In genomic region chr1:241612533-241613505, GRCh38 we compare ENCODE assay signal across 10 cellular contexts. TPM values are rescaled to one million over a fixed set of nuclear protein-coding genes. Genes with fewer than 3 reads are reported as not detected.
DNase-seq lines count a peak whose midpoint lies in the region; ATAC-seq and TF ChIP-seq lines count a peak whose summit lies in the region.
"Had no signal": no experiment of that assay in that cellular context is flagged by ENCODE, and none has a peak within 500 bp of the region (broad histone marks: within the 10 kb centered on the region; RNA-seq: fewer than 3 reads in every experiment).

No MANE protein-coding gene starts in this region.

- H3K4me3 Mint-ChIP-seq in naive B cell: no peak overlapping the region

- H3K4me1 Mint-ChIP-seq in naive B cell: peaks cover 10 to 34% (median 23%) of the 10 kb centered on the region in 3 donors

- H3K4me1 ChIP-seq in BLaER1 treated with 17β-estradiol and CSF1 and Interleukin-3, amounts not matched to agents 10 nM and 100 nM: peaks cover 0 to 40% (median 21%) of the 10 kb centered on the region in 10 experiments; a peak in 16 of 20 replicates
- peaks cover 86% of the 10 kb centered on the region for H3K4me1 ChIP-seq in PC-3 (ENCODE audit: insufficient read depth, low read length)

- no peaks in the 10 kb centered on the region for H3K9me3 Mint-ChIP-seq in naive B cell

- TF ChIP-seq CTCF in PC-3 (conservative IDR thresholded peaks at IDR 0.05; ENCODE audit: low read depth, low read length): no peak
- TF ChIP-seq CTCF in cardiac fibroblast (IDR thresholded peaks at IDR 0.05; ENCODE audit: low read depth, low read length): no peak

- BruUV-seq in PC-3 (replicated peaks; lab: Mats Ljungman, UMichigan): TSS peak; percentile 73

- no peaks in the 10 kb centered on the region for H3K27me3 Mint-ChIP-seq in naive B cell

- peak overlapping the region in 4 of 6 donors; percentile 11 to 73 (median 14) for H3K27ac Mint-ChIP-seq in naive B cell

- H3K9ac ChIP-seq in BLaER1 treated with 17β-estradiol and CSF1 and Interleukin-3, amounts not matched to agents 10 nM and 100 nM: no peak overlapping the region
- H3K9ac ChIP-seq in PC-3 (ENCODE audit: low read length): peak overlapping the region; percentile 60

- peak; percentile 9 for ATAC-seq in PC-3
- ATAC-seq in naive B cell (ENCODE audit: low read depth in 2 of 2): no peak
- no peak for ATAC-seq in GM21423 (IDR thresholded peaks at IDR 0.05; ENCODE audit: unreplicated experiment)
- ATAC-seq in HG02798 (IDR thresholded peaks at IDR 0.05; ENCODE audit: poor library complexity, unreplicated experiment): no peak

- H3F3A ChIP-seq in PC-3 (ENCODE audit: low read length, unreplicated experiment): peaks cover 6% of the 10 kb centered on the region

- peaks cover 0 to 21% (median 0%) of the 10 kb centered on the region in 11 experiments; a peak in 7 of 22 replicates for H3K36me3 ChIP-seq in BLaER1 treated with 17β-estradiol and CSF1 and Interleukin-3, amounts not matched to agents 10 nM and 100 nM
- no peaks in the 10 kb centered on the region for H3K36me3 ChIP-seq in PC-3 (ENCODE audit: low read depth, low read length)

- H3K4me3 ChIP-seq in BLaER1 treated with 17β-estradiol and CSF1 and Interleukin-3, amounts not matched to agents 10 nM and 100 nM: no peak overlapping the region
- 0 out of 2 replicates have a peak overlapping the region, but pooled peaks have one; percentile 2 for H3K4me3 ChIP-seq in PC-3 (ENCODE audit: low read length)
- H3K4me3 ChIP-seq in cardiac fibroblast (replicated peaks in 1 of 2; ENCODE audit: low read depth in 2 of 2, low read length in 2 of 2): no peak overlapping the region

- H3K4me2 ChIP-seq in BLaER1 treated with 17β-estradiol and CSF1 and Interleukin-3, amounts not matched to agents 10 nM and 100 nM: peak overlapping the region in 9 of 11 experiments; percentile 14 to 67 (median 51); a peak in 17 of 22 replicates
- H3K4me2 ChIP-seq in PC-3 (ENCODE audit: low read length): peak overlapping the region; percentile 58

- DNase-seq in PC-3 (peak; percentile 94), cardiac fibroblast (ENCODE audit: low read depth in 2 of 2) (peak; percentile 86 to 95), naive B cell (no peak), NCI-H524 treated with DMSO at 0.1 percent for 48 hours (lab: John Stamatoyannopoulos, UW) (no peak), SHP77 treated with DMSO at 0.1 percent for 48 hours (lab: John Stamatoyannopoulos, UW) (no peak)
- DNase-seq: activated naive CD4-positive, alpha-beta T cell; NCI-H187 treated with DMSO at 0.1 percent for 48 hours had no signal

- peaks cover 0 to 11% (median 0%) of the 10 kb centered on the region in 11 experiments; a peak in 1 of 22 replicates for H4K20me1 ChIP-seq in BLaER1 treated with 17β-estradiol and CSF1 and Interleukin-3, amounts not matched to agents 10 nM and 100 nM
- H4K20me1 ChIP-seq in PC-3 (ENCODE audit: low read length): no peaks in the 10 kb centered on the region

- peak overlapping the region; percentile 10 for H2AFZ ChIP-seq in PC-3 (ENCODE audit: low read length)

- no peaks in the 10 kb centered on the region for H3K9me3 ChIP-seq in BLaER1 treated with 17β-estradiol and CSF1 and Interleukin-3, amounts not matched to agents 10 nM and 100 nM (replicated peaks in 1 of 11)
- H3K9me3 ChIP-seq in PC-3 (ENCODE audit: low read length): no peaks in the 10 kb centered on the region

- H3K79me2 ChIP-seq in PC-3 (ENCODE audit: low read length): no peaks in the 10 kb centered on the region

- H3K27ac ChIP-seq in BLaER1 treated with 17β-estradiol and CSF1 and Interleukin-3, amounts not matched to agents 10 nM and 100 nM: peak overlapping the region in 6 of 11 experiments; percentile 10 to 55 (median 38); a peak in 8 of 22 replicates
- H3K27ac ChIP-seq in PC-3 (ENCODE audit: low read length): peak overlapping the region; percentile 85

- H3K9me2 ChIP-seq in PC-3 (replicated peaks; ENCODE audit: low read length): no peaks in the 10 kb centered on the region

- intact Hi-C loops in PC-3 (cut with micrococcal nuclease): loop anchor here (1.0 to 5.0 kb wide), 2 partner anchors 26 to 374 kb away; no protein-coding TSS in a partner anchor

- no peaks in the 10 kb centered on the region for H3K36me3 Mint-ChIP-seq in naive B cell

- H3K27me3 ChIP-seq in BLaER1 treated with 17β-estradiol and CSF1 and Interleukin-3, amounts not matched to agents 10 nM and 100 nM: no peaks in the 10 kb centered on the region
- H3K27me3 ChIP-seq in PC-3 (ENCODE audit: low read length): no peaks in the 10 kb centered on the region

- CTCF ChIA-PET in PC-3 (lab: Charles Lee): interaction anchor here (0.5 to 2.1 kb wide), 3 partner anchors 14 to 267 kb away, joined by 3 to 26 read pairs (median 3); no protein-coding TSS in a partner anchor

- POLR2A ChIA-PET in PC-3 (lab: Charles Lee; ENCODE audit: unreplicated experiment): interaction anchor here (0.6 to 0.7 kb wide), 3 partner anchors 28 to 207 kb away, joined by 3 to 5 read pairs (median 4); no protein-coding TSS in a partner anchor

RNA-seq across cellular contexts. Expression of gene CHML, which starts 27.4 kb away (rescaled TPM):
- 54.5 and 68.6 TPM in 2 replicates for total RNA-seq in PC-3 (2014; rRNA removed)
- 10 to 100 TPM in 5 of 6 donors, 1 to 10 TPM in 1; 6.5 to 17.3 (median 15.5) TPM for polyA plus RNA-seq in naive B cell (ENCODE audit: low read depth in 6 of 6)

RNA-seq across cellular contexts. Expression of gene OPN3, which starts 27.4 kb away (rescaled TPM):
- total RNA-seq in PC-3 (2014; rRNA removed): 44.8 and 45.5 TPM in 2 replicates
- polyA plus RNA-seq in naive B cell (ENCODE audit: low read depth in 6 of 6): 100 to 1,000 TPM; 137 to 271 (median 167) TPM

RNA-seq across cellular contexts. Expression of gene WDR64, which starts 39.3 kb away (rescaled TPM):
- total RNA-seq in PC-3 (2014; rRNA removed): not detected in 2 replicates
- polyA plus RNA-seq in naive B cell (ENCODE audit: low read depth in 6 of 6): under 1 TPM in 2 of 6 donors, not detected in 4; 0.14 to 0.41 TPM

Comparison
In these comparisons a context has a peak if more than half of its experiments do, and no peak if none do; other contexts are left out.
1. DNase-seq: peak in PC-3 (single experiment) and cardiac fibroblast (2 of 2); none in naive B cell (single experiment), NCI-H524 treated with DMSO at 0.1 percent for 48 hours (single experiment) and SHP77 treated with DMSO at 0.1 percent for 48 hours (single experiment).